Comparison of ENCODE assay signal across 10 cellular contexts in the genomic region with DNA sequence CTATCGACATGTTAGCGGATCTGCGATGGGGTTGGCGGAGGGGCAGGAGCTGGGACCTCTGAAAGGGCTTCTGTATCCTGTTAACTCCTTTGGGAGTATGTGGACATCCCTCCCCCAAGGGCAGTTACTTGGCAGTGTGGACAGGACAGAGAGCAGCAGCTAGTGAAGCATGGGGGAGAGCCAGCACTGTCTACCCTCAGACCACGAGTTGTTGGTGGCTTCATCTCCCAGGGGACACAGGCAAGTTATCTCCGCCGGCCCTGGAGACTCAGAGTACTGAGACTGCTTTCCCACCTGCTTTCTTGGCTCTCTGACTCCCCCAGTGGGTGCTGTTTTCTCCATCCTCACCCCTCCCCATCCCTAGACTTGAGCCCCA. TPM values are rescaled to one million over a fixed set of nuclear protein-coding genes. Genes with fewer than 3 reads are reported as not detected.
DNase-seq lines count a peak whose midpoint lies in the region; ATAC-seq, FAIRE-seq and TF ChIP-seq lines count a peak whose summit lies in the region.
"Had no signal": no experiment of that assay in that cellular context is flagged by ENCODE, and none has a peak within 500 bp of the region (broad histone marks: within the 10 kb centered on the region; RNA-seq: fewer than 3 reads in every experiment).

No MANE protein-coding gene starts in this region.

- SMC1A ChIA-PET in GM12878 (lab: Charles Lee; ENCODE audit: uncharacterized antibody, unreplicated experiment): interaction anchor here (0.7 to 6.5 kb wide), 32 partner anchors 11 to 277 kb away, joined by 3 to 90 read pairs (median 4); a partner anchor contains a TSS

- intact Hi-C loops in GM12878 (cut with micrococcal nuclease; ENCODE audit: unreplicated experiment): loop anchor here (1.0 to 5.0 kb wide), 4 partner anchors 102 to 215 kb away; a partner anchor contains a TSS

- no peak for TF ChIP-seq EP300 in GM12878 (IDR thresholded peaks at IDR 0.05; ENCODE audit: borderline replicate concordance in 1 of 2, control insufficient read depth in 1 of 2, low read depth in 2 of 2, low read length in 2 of 2)

- H3K27ac ChIP-seq in DOHH2 (ENCODE audit: low read depth, low read length) (no peak overlapping the region), GM12878 (ENCODE audit: control insufficient read depth, insufficient read depth) (no peak overlapping the region), neural progenitor cell (no peak overlapping the region)
- H3K27ac ChIP-seq: HL-60 had no signal

- RAD21 ChIA-PET in GM12878 (lab: Charles Lee; ENCODE audit: unreplicated experiment): interaction anchor here (0.7 to 4.6 kb wide), 28 partner anchors 10 to 277 kb away, joined by 3 to 82 read pairs (median 4); a partner anchor contains a TSS

- 19% methylated on average over 7 of the region's 7 CpGs for WGBS in GM12878 (ENCODE audit: insufficient coverage, insufficient replicate concordance, low lambda C conversion rate, missing lambda C conversion rate)

- H2AFZ ChIP-seq in GM12878 (ENCODE audit: control insufficient read depth, low read depth, low read length) (peak overlapping the region; percentile 34; the same call in 1 of the 2 replicates), neural progenitor cell (replicated peaks) (no peak overlapping the region)

- H3K27ac Mint-ChIP-seq in neural progenitor cell (no peak overlapping the region), osteocyte (ENCODE audit: unreplicated experiment) (no peak overlapping the region)
- H3K27ac Mint-ChIP-seq: activated naive CD8-positive, alpha-beta T cell had no signal

- peaks cover 5% of the 10 kb centered on the region; the same call in 1 of the 2 replicates for H3K27me3 ChIP-seq in DOHH2 (ENCODE audit: control insufficient read depth, low read length)
- peaks cover 0 to 3% of the 10 kb centered on the region in 2 experiments; a peak in 1 of 4 replicates for H3K27me3 ChIP-seq in GM12878 (replicated peaks in 1 of 2; ENCODE audit: control insufficient read depth in 2 of 2, insufficient read depth in 2 of 2, low read length in 1 of 2)
- H3K27me3 ChIP-seq in neural progenitor cell: no peaks in the 10 kb centered on the region

- no peaks in the 10 kb centered on the region for H3K79me2 ChIP-seq in DOHH2 (ENCODE audit: control insufficient read depth, low read length)
- no peaks in the 10 kb centered on the region for H3K79me2 ChIP-seq in GM12878 (ENCODE audit: control insufficient read depth, insufficient read depth, low read length)
- no peaks in the 10 kb centered on the region for H3K79me2 ChIP-seq in neural progenitor cell (ENCODE audit: low read depth)

- CTCF ChIA-PET in GM12878 (lab: Yijun Ruan, JAX): interaction anchor here (0.6 to 6.9 kb wide), 63 partner anchors 10 to 280 kb away, joined by 3 to 156 read pairs (median 4); a partner anchor contains a TSS

- H3K9me3 Mint-ChIP-seq in neural progenitor cell (no peaks in the 10 kb centered on the region), osteocyte (ENCODE audit: unreplicated experiment) (no peaks in the 10 kb centered on the region)

- no peaks in the 10 kb centered on the region for H3K9me3 ChIP-seq in DOHH2 (ENCODE audit: control insufficient read depth, insufficient read depth, low read length)
- H3K9me3 ChIP-seq in GM12878 (replicated peaks; ENCODE audit: control insufficient read depth, insufficient read depth, low read length): no peaks in the 10 kb centered on the region
- H3K9me3 ChIP-seq in neural progenitor cell (ENCODE audit: low read depth): no peaks in the 10 kb centered on the region

- no peak for TF ChIP-seq RAD21 in GM12878 (IDR thresholded peaks at IDR 0.05; ENCODE audit: insufficient read depth, low read depth, low read length)

- H3F3A ChIP-seq in DOHH2 (ENCODE audit: control insufficient read depth, insufficient read depth) (peaks cover 7% of the 10 kb centered on the region), neural progenitor cell (ENCODE audit: low read depth) (peaks cover 26% of the 10 kb centered on the region)

- H3K9ac ChIP-seq in GM12878 (ENCODE audit: control insufficient read depth, insufficient read depth, low read length) (no peak overlapping the region), neural progenitor cell (no peak overlapping the region)

- in situ Hi-C loops in GM12878 (cut with MboI): loop anchor here (10.0 kb wide), 2 partner anchors 104 to 184 kb away; no protein-coding TSS in a partner anchor

- peak; percentile 74 for ATAC-seq in GM12878

- peaks cover 13% of the 10 kb centered on the region for H3K4me1 ChIP-seq in DOHH2 (ENCODE audit: control insufficient read depth, low read length)
- H3K4me1 ChIP-seq in GM12878 (ENCODE audit: control insufficient read depth, insufficient read depth, low read length): peaks cover 12% of the 10 kb centered on the region
- H3K4me1 ChIP-seq in neural progenitor cell: peaks cover 35% of the 10 kb centered on the region

- H3K4me3 Mint-ChIP-seq in neural progenitor cell (peak overlapping the region; percentile 33), osteocyte (ENCODE audit: unreplicated experiment) (no peak overlapping the region)
- H3K4me3 Mint-ChIP-seq: activated naive CD8-positive, alpha-beta T cell had no signal

- no peak for TF ChIP-seq POLR2A in GM12878 (IDR thresholded peaks at IDR 0.05; ENCODE audit: low read depth, low read length)

- no peaks in the 10 kb centered on the region for H3K9me2 ChIP-seq in DOHH2 (replicated peaks; ENCODE audit: control insufficient read depth, low read length)

- 0 out of 2 replicates have a peak, but pooled peaks cover 3% of the 10 kb centered on the region for H4K20me1 ChIP-seq in DOHH2 (ENCODE audit: control insufficient read depth, insufficient read depth, low read depth, low read length)
- no peaks in the 10 kb centered on the region for H4K20me1 ChIP-seq in GM12878 (ENCODE audit: control insufficient read depth, insufficient read depth)
- no peaks in the 10 kb centered on the region for H4K20me1 ChIP-seq in neural progenitor cell (ENCODE audit: low read depth)

- peak; percentile 18 for FAIRE-seq in GM12878 (lab: Jason Lieb, UNC)

- H3K27me3 Mint-ChIP-seq in neural progenitor cell (ENCODE audit: insufficient read depth, low read depth) (peaks cover 18% of the 10 kb centered on the region), osteocyte (ENCODE audit: unreplicated experiment) (peaks cover 3% of the 10 kb centered on the region)
- H3K27me3 Mint-ChIP-seq: activated naive CD8-positive, alpha-beta T cell had no signal

- H3K4me1 Mint-ChIP-seq in neural progenitor cell (peaks cover 34% of the 10 kb centered on the region), osteocyte (ENCODE audit: unreplicated experiment) (peaks cover 29% of the 10 kb centered on the region)

- H3K36me3 Mint-ChIP-seq in neural progenitor cell (peaks cover 4% of the 10 kb centered on the region), osteocyte (ENCODE audit: unreplicated experiment) (no peaks in the 10 kb centered on the region)
- H3K36me3 Mint-ChIP-seq: activated naive CD8-positive, alpha-beta T cell had no signal

- H3K36me3 ChIP-seq in DOHH2 (ENCODE audit: control insufficient read depth, low read length) (no peaks in the 10 kb centered on the region), GM12878 (ENCODE audit: control insufficient read depth in 2 of 2, insufficient read depth in 2 of 2, low read length in 1 of 2) (no peaks in the 10 kb centered on the region; a peak in 1 of 4 replicates), neural progenitor cell (no peaks in the 10 kb centered on the region)

- peak; percentile 56 for DNase-seq in GM20000 (ENCODE audit: low spot score)
- no peak for DNase-seq in GM12878 (ENCODE audit: low read depth, low spot score)
- DNase-seq in neural progenitor cell (ENCODE audit: low spot score): no peak
- DNase-seq in osteocyte (ENCODE audit: extremely low spot score, unreplicated experiment): no peak
- DNase-seq in DMS 273 (lab: John Stamatoyannopoulos, UW; ENCODE audit: unreplicated experiment): no peak
- no peak for DNase-seq in NCI-H1930 (lab: John Stamatoyannopoulos, UW)

- TF ChIP-seq CTCF in DOHH2 (IDR thresholded peaks at IDR 0.05; ENCODE audit: low read depth, low read length, poor library complexity, severe bottlenecking) (no peak), GM20000 (IDR thresholded peaks at IDR 0.05; ENCODE audit: extremely low read depth, missing control alignments) (no peak), GM12878 (IDR thresholded peaks at IDR 0.05 in 2 of 3, conservative IDR thresholded peaks at IDR 0.05 in 1 of 3; ENCODE audit: control insufficient read depth in 2 of 3, extremely low read depth in 1 of 3, insufficient read depth in 1 of 3, low read depth in 3 of 3, low read length in 3 of 3) (no peak), neural progenitor cell (IDR thresholded peaks at IDR 0.05) (no peak), osteocyte (IDR thresholded peaks at IDR 0.05) (no peak)

- H3K4me2 ChIP-seq in DOHH2 (ENCODE audit: low read length): peak overlapping the region; percentile 4; the same call in 1 of the 2 replicates
- peak overlapping the region; percentile 39 for H3K4me2 ChIP-seq in GM12878 (ENCODE audit: control insufficient read depth, insufficient read depth)
- H3K4me2 ChIP-seq in neural progenitor cell: peak overlapping the region; percentile 48

- no TSS peak for BruUV-seq in GM12878 (replicated peaks; lab: Mats Ljungman, UMichigan)

- H3K4me3 ChIP-seq in DOHH2 (ENCODE audit: low read length) (no peak overlapping the region), GM12878 (no peak overlapping the region), neural progenitor cell (no peak overlapping the region)

- POLR2A ChIA-PET in GM12878 (lab: Charles Lee): interaction anchor here (0.7 to 2.5 kb wide), 8 partner anchors 25 to 203 kb away, joined by 3 to 13 read pairs (median 6); a partner anchor contains a TSS

RNA-seq across cellular contexts. Expression of a gene that starts 5.3 kb away (rescaled TPM):
- not detected in 2 replicates for total RNA-seq in GM12878 (2013; cell fraction: nucleolus; rRNA removed)
- not detected in 2 replicates for total RNA-seq in GM12878 (2014; rRNA removed)
- total RNA-seq in GM12878 (2014; rRNA removed; fragmentation: Illumina TruSeq; extraction: Trizol): not detected in 2 replicates
- not detected in 2 replicates for total RNA-seq in GM12878 (2021)
- not detected for polyA plus RNA-seq in GM12878 (2011; ENCODE audit: low read depth)
- polyA plus RNA-seq in GM12878 (2011; rRNA removed): not detected in 2 replicates
- polyA plus RNA-seq in GM12878 (2011; cell fraction: cytosol; rRNA removed): not detected in 2 replicates
- polyA plus RNA-seq in GM12878 (2011; cell fraction: nucleus; rRNA removed): 0.25 TPM in 1 of 2 replicates, not detected in the other
- polyA plus RNA-seq in GM12878 (2012): 0.04 TPM in 1 of 2 replicates, not detected in the other
- polyA plus RNA-seq in GM12878 (2014; fragmentation: Illumina TruSeq; extraction: Trizol): not detected in 2 replicates
- polyA plus RNA-seq in GM12878 (2014; fragmentation: Nextera tagmentation; extraction: Ambion mirVana): under 1 TPM in 1 of 2 experiments, not detected in 1; 0.04 TPM
- polyA plus RNA-seq in GM12878 (2014; rRNA removed): not detected in 2 replicates
- under 1 TPM in 1 of 2 experiments, not detected in 1; 0.25 TPM for polyA plus RNA-seq in GM12878 (2016; fragmentation: Nextera tagmentation; extraction: Ambion mirVana)
- polyA minus RNA-seq in GM12878 (2011; rRNA and poly(A)+ RNA removed): not detected in 2 replicates
- polyA minus RNA-seq in GM12878 (2011; cell fraction: cytosol; rRNA and poly(A)+ RNA removed): not detected in 2 replicates
- polyA minus RNA-seq in GM12878 (2011; cell fraction: nucleus; rRNA and poly(A)+ RNA removed): not detected in 2 replicates
- 0.45 and 0.46 TPM in 2 replicates for total RNA-seq in neural progenitor cell (ENCODE audit: low replicate concordance)
- total RNA-seq in osteocyte: not detected in 2 replicates
- total RNA-seq: kidney epithelial cell had no signal

RNA-seq across cellular contexts. Expression of a gene that starts 21.3 kb away (rescaled TPM):
- 345 and 489 TPM in 2 replicates for total RNA-seq in GM12878 (2013; cell fraction: nucleolus; rRNA removed)
- 92.0 and 98.1 TPM in 2 replicates for total RNA-seq in GM12878 (2014; rRNA removed)
- total RNA-seq in GM12878 (2014; rRNA removed; fragmentation: Illumina TruSeq; extraction: Trizol): 115 and 124 TPM in 2 replicates
- total RNA-seq in GM12878 (2021): 154 and 159 TPM in 2 replicates
- polyA plus RNA-seq in GM12878 (2011; ENCODE audit: low read depth): 56.9 TPM
- 198 and 251 TPM in 2 replicates for polyA plus RNA-seq in GM12878 (2011; rRNA removed)
- polyA plus RNA-seq in GM12878 (2011; cell fraction: cytosol; rRNA removed): 175 and 183 TPM in 2 replicates
- 184 and 284 TPM in 2 replicates for polyA plus RNA-seq in GM12878 (2011; cell fraction: nucleus; rRNA removed)
- polyA plus RNA-seq in GM12878 (2012): 59.0 and 69.5 TPM in 2 replicates
- polyA plus RNA-seq in GM12878 (2014; fragmentation: Illumina TruSeq; extraction: Trizol): 128 and 156 TPM in 2 replicates
- polyA plus RNA-seq in GM12878 (2014; fragmentation: Nextera tagmentation; extraction: Ambion mirVana): 10 to 100 TPM; 33.0 to 39.4 TPM
- 114 and 115 TPM in 2 replicates for polyA plus RNA-seq in GM12878 (2014; rRNA removed)
- polyA plus RNA-seq in GM12878 (2016; fragmentation: Nextera tagmentation; extraction: Ambion mirVana): 100 to 1,000 TPM; 157 to 173 TPM
- 313 and 326 TPM in 2 replicates for polyA minus RNA-seq in GM12878 (2011; rRNA and poly(A)+ RNA removed)
- polyA minus RNA-seq in GM12878 (2011; cell fraction: cytosol; rRNA and poly(A)+ RNA removed): 54.5 and 63.2 TPM in 2 replicates
- polyA minus RNA-seq in GM12878 (2011; cell fraction: nucleus; rRNA and poly(A)+ RNA removed): 75.6 and 112 TPM in 2 replicates
- total RNA-seq in neural progenitor cell (ENCODE audit: low replicate concordance): 114 and 185 TPM in 2 replicates
- total RNA-seq in osteocyte: 95.6 and 102 TPM in 2 replicates

RNA-seq across cellular contexts. Expression of a gene that starts 27.0 kb away (rescaled TPM):
- total RNA-seq in GM12878 (2013; cell fraction: nucleolus; rRNA removed): 15.4 and 21.6 TPM in 2 replicates
- 10.6 and 12.0 TPM in 2 replicates for total RNA-seq in GM12878 (2014; rRNA removed)
- 9.2 and 10.3 TPM in 2 replicates for total RNA-seq in GM12878 (2014; rRNA removed; fragmentation: Illumina TruSeq; extraction: Trizol)
- total RNA-seq in GM12878 (2021): 39.4 and 44.4 TPM in 2 replicates
- polyA plus RNA-seq in GM12878 (2011; ENCODE audit: low read depth): 5.8 TPM
- polyA plus RNA-seq in GM12878 (2011; rRNA removed): 14.2 and 28.6 TPM in 2 replicates
- polyA plus RNA-seq in GM12878 (2011; cell fraction: cytosol; rRNA removed): 26.3 and 33.9 TPM in 2 replicates
- 116 and 176 TPM in 2 replicates for polyA plus RNA-seq in GM12878 (2011; cell fraction: nucleus; rRNA removed)
- 10.5 and 11.3 TPM in 2 replicates for polyA plus RNA-seq in GM12878 (2012)
- polyA plus RNA-seq in GM12878 (2014; fragmentation: Illumina TruSeq; extraction: Trizol): 11.9 and 22.0 TPM in 2 replicates
- polyA plus RNA-seq in GM12878 (2014; fragmentation: Nextera tagmentation; extraction: Ambion mirVana): 1 to 10 TPM; 2.8 to 3.1 TPM
- 44.7 and 46.2 TPM in 2 replicates for polyA plus RNA-seq in GM12878 (2014; rRNA removed)
- polyA plus RNA-seq in GM12878 (2016; fragmentation: Nextera tagmentation; extraction: Ambion mirVana): 10 to 100 TPM; 20.4 to 20.5 TPM
- polyA minus RNA-seq in GM12878 (2011; rRNA and poly(A)+ RNA removed): 27.9 and 34.2 TPM in 2 replicates
- polyA minus RNA-seq in GM12878 (2011; cell fraction: cytosol; rRNA and poly(A)+ RNA removed): 16.8 and 18.3 TPM in 2 replicates
- polyA minus RNA-seq in GM12878 (2011; cell fraction: nucleus; rRNA and poly(A)+ RNA removed): 28.7 and 55.6 TPM in 2 replicates
- total RNA-seq in neural progenitor cell (ENCODE audit: low replicate concordance): 15.1 and 46.0 TPM in 2 replicates
- 5.6 and 6.9 TPM in 2 replicates for total RNA-seq in osteocyte

RNA-seq across cellular contexts. Expression of a gene that starts 47.5 kb away (rescaled TPM):
- not detected in 2 replicates for total RNA-seq in GM12878 (2013; cell fraction: nucleolus; rRNA removed)
- total RNA-seq in GM12878 (2014; rRNA removed) (not detected in 2 replicates), GM12878 (2014; rRNA removed; fragmentation: Illumina TruSeq; extraction: Trizol) (not detected in 2 replicates), GM12878 (2021) (not detected in 2 replicates), neural progenitor cell (ENCODE audit: low replicate concordance) (4.7 TPM in 1 of 2 replicates, not detected in the other), osteocyte (1.2 and 1.4 TPM in 2 replicates)
- polyA plus RNA-seq in GM12878 (2011; ENCODE audit: low read depth): not detected
- polyA plus RNA-seq in GM12878 (2011; rRNA removed) (not detected in 2 replicates), GM12878 (2014; fragmentation: Illumina TruSeq; extraction: Trizol) (not detected in 2 replicates), GM12878 (2014; fragmentation: Nextera tagmentation; extraction: Ambion mirVana) (not detected), GM12878 (2014; rRNA removed) (not detected in 2 replicates), GM12878 (2016; fragmentation: Nextera tagmentation; extraction: Ambion mirVana) (not detected)
- polyA plus RNA-seq in GM12878 (2011; cell fraction: cytosol; rRNA removed): not detected in 2 replicates
- not detected in 2 replicates for polyA plus RNA-seq in GM12878 (2011; cell fraction: nucleus; rRNA removed)
- 0.11 TPM in 1 of 2 replicates, not detected in the other for polyA plus RNA-seq in GM12878 (2012)
- not detected in 2 replicates for polyA minus RNA-seq in GM12878 (2011; rRNA and poly(A)+ RNA removed)
- not detected in 2 replicates for polyA minus RNA-seq in GM12878 (2011; cell fraction: cytosol; rRNA and poly(A)+ RNA removed)
- polyA minus RNA-seq in GM12878 (2011; cell fraction: nucleus; rRNA and poly(A)+ RNA removed): not detected in 2 replicates
